In the genomic region with DNA sequence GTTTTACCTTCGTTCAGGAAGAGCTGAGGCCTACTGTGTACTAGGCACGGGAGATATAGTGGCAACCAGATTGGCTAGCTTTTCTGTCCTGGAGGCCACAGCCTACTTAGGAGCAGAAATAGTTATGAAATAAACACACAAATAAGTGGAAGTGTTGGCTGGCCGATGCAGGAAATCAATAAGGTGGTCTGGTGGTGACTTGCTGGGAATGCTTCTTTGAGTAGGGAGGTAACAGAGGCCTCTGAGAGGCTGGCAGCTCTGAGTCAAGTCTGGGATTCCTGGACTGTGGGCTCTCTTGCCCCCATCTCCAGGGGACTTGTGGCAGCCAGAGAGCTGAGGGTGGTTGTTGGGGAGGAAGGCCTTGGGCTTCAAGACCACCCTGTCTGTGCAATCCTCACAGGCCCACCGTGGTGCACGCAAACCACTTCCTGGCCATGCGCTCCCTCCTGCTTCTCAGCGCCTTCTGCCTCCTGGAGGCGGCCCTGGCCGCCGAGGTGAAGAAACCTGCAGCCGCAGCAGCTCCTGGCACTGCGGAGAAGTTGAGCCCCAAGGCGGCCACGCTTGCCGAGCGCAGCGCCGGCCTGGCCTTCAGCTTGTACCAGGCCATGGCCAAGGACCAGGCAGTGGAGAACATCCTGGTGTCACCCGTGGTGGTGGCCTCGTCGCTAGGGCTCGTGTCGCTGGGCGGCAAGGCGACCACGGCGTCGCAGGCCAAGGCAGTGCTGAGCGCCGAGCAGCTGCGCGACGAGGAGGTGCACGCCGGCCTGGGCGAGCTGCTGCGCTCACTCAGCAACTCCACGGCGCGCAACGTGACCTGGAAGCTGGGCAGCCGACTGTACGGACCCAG, we compare ENCODE assay signal across 11 cellular contexts. TPM values are rescaled to one million over a fixed set of nuclear protein-coding genes. Genes with fewer than 3 reads are reported as not detected.
DNase-seq lines count a peak whose midpoint lies in the region; ATAC-seq, FAIRE-seq and TF ChIP-seq lines count a peak whose summit lies in the region.
"Had no signal": no experiment of that assay in that cellular context is flagged by ENCODE, and none has a peak within 500 bp of the region (broad histone marks: within the 10 kb centered on the region; RNA-seq: fewer than 3 reads in every experiment).

No MANE protein-coding gene starts in this region.

- H3K36me3 ChIP-seq in HUES48 (ENCODE audit: control insufficient read depth, insufficient read depth, low read length): peaks cover 69% of the 10 kb centered on the region
- peaks cover 54 to 61% of the 10 kb centered on the region in 2 donors for H3K36me3 ChIP-seq in ascending aorta
- peaks cover 49 to 57% (median 52%) of the 10 kb centered on the region in 4 donors for H3K36me3 ChIP-seq in stomach

- TF ChIP-seq CTCF in ascending aorta (IDR thresholded peaks at IDR 0.05) (no peak), stomach (IDR thresholded peaks at IDR 0.05) (no peak)

- DNase-seq in ascending aorta (ENCODE audit: low spot score in 2 of 2) (no peak), stomach (no peak), GM12891 (ENCODE audit: insufficient read length, low spot score) (no peak)
- DNase-seq: activated CD4-positive, alpha-beta T cell treated with anti-CD3 and anti-CD28 coated beads, Interleukin-2, amount 50 U/mL, for 48 hours; NCI-H1105; RPMI8226 had no signal

- H3K27me3 ChIP-seq in HUES48 (ENCODE audit: control insufficient read depth, insufficient read depth, low read length) (no peaks in the 10 kb centered on the region), ascending aorta (no peaks in the 10 kb centered on the region), stomach (no peaks in the 10 kb centered on the region)

- ATAC-seq in GM21423 (IDR thresholded peaks at IDR 0.05; ENCODE audit: unreplicated experiment) (no peak), GM18858 (IDR thresholded peaks at IDR 0.05; ENCODE audit: unreplicated experiment) (no peak)

- no peak for TF ChIP-seq EP300 in stomach (IDR thresholded peaks at IDR 0.05)

- WGBS in stomach, 5 donors: 80 to 88% (median 85%) methylated on average over 24 to 43 of the region's 43 CpGs

- H3K4me1 ChIP-seq in HUES48 (ENCODE audit: control insufficient read depth, insufficient read depth, low read length) (peaks cover 28% of the 10 kb centered on the region), ascending aorta (peaks cover 17 to 58% of the 10 kb centered on the region in 2 donors), stomach (peaks cover 35 to 86% (median 64%) of the 10 kb centered on the region in 4 donors)

- TF ChIP-seq POLR2A in stomach (IDR thresholded peaks at IDR 0.05) (no peak), GM12891 (IDR thresholded peaks at IDR 0.05; ENCODE audit: low read depth, low read length) (no peak)

- intact Hi-C loops in ascending aorta (cut with DNase I) (no loop called here), stomach (cut with DNase I; ENCODE audit: low total_unique reads) (no loop called here)

- H3K27ac ChIP-seq in HUES48 (ENCODE audit: low read depth, low read length): peak overlapping the region; percentile 98
- peak overlapping the region; percentile 99 to 100 for H3K27ac ChIP-seq in ascending aorta
- H3K27ac ChIP-seq in stomach: peak overlapping the region; percentile 40 to 99 (median 99)

- H3K4me3 ChIP-seq in HUES48 (ENCODE audit: low read depth, low read length) (no peak overlapping the region), ascending aorta (peak overlapping the region; percentile 80 to 93), iPS-18c (ENCODE audit: insufficient read depth, low read depth, low read length) (peak overlapping the region; percentile 17; the same call in 1 of the 2 replicates), stomach (peak overlapping the region in 1 of 4 donors; percentile 65)

- H3K9ac ChIP-seq in HUES48 (ENCODE audit: low read depth, low read length): no peak overlapping the region

- no peak for FAIRE-seq in GM12891 (lab: Jason Lieb, UNC)
- FAIRE-seq: bronchial epithelial cell had no signal

- H3K9me3 ChIP-seq in HUES48 (ENCODE audit: control insufficient read depth, insufficient read depth, low read length) (no peaks in the 10 kb centered on the region), ascending aorta (no peaks in the 10 kb centered on the region), iPS-18c (ENCODE audit: control insufficient read depth, insufficient read depth, low read length) (peaks cover 2% of the 10 kb centered on the region), stomach (no peaks in the 10 kb centered on the region)

TF ChIP-seq in GM12891, 5 proteins besides CTCF, POLR2A, EP300 and RAD21:
- no peak for TF ChIP-seq POLR2AphosphoS5 (IDR thresholded peaks at IDR 0.05; ENCODE audit: low read depth, low read length)
- no peak for TF ChIP-seq PAX5 (IDR thresholded peaks at IDR 0.05; ENCODE audit: insufficient read depth, low read length, severe bottlenecking)
- TF ChIP-seq TAF1 (IDR thresholded peaks at IDR 0.05; ENCODE audit: low read depth, low read length): no peak
- TF ChIP-seq POU2F2 (IDR thresholded peaks at IDR 0.05; ENCODE audit: low read depth, low read length): no peak
- no peak for TF ChIP-seq SPI1 (IDR thresholded peaks at IDR 0.05; ENCODE audit: low read depth, low read length)

RNA-seq across cellular contexts. Expression of gene SERPINH1, which starts 4.1 kb away (rescaled TPM):
- total RNA-seq in ascending aorta (1,290 TPM), stomach (100 to 1,000 TPM in 2 of 5 donors, 10 to 100 TPM in 3; 46.6 to 297 (median 81.0) TPM)
- 10 to 100 TPM; 15.4 to 46.0 (median 39.0) TPM for polyA plus RNA-seq in stomach
- polyA plus RNA-seq in GM12891 (2012; ENCODE audit: low read depth, missing spikeins): 14.8 TPM

RNA-seq across cellular contexts. Expression of gene GDPD5, which starts 40.4 kb away (rescaled TPM):
- total RNA-seq in ascending aorta: 64.6 TPM
- total RNA-seq in stomach: 10 to 100 TPM in 2 of 5 donors, 1 to 10 TPM in 2, under 1 TPM in 1; 0.58 to 57.6 (median 5.9) TPM
- 1 to 10 TPM; 3.4 to 6.6 (median 3.9) TPM for polyA plus RNA-seq in stomach
- polyA plus RNA-seq in GM12891 (2012; ENCODE audit: low read depth, missing spikeins): 3.4 TPM
